Comparison of ENCODE assay signal across 30 cellular contexts in the genomic region with DNA sequence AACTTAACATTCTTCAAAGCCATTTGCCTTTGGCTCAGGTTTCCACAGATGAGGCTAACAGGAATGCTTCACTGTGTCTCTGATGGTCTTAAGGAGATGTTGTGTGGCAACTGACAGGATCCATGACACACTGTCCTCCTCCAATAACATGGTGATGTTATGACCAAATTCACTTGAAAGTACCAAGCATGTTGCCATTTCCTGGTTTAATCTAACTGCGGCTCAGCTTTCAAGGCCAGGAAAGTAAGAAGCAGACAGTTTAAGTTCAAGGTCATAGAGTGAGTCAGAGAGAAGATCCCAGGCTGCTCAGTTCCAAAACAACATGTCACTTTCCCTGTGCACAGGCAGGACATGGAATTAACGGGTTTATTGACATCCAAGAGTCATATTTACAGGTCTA.
A peak's percentile ranks its signal among the peaks of the same experiment; 100 is the strongest.
DNase-seq lines count a peak whose midpoint lies in the region; ATAC-seq and TF ChIP-seq lines count a peak whose summit lies in the region.
"Had no signal": no experiment of that assay in that cellular context is flagged by ENCODE, and none has a peak within 500 bp of the region (broad histone marks: within the 10 kb centered on the region; RNA-seq: fewer than 3 reads in every experiment).

No MANE protein-coding gene starts in this region.

- no peak overlapping the region for H3K4me3 ChIP-seq in PC-3 (ENCODE audit: low read length)
- H3K4me3 ChIP-seq: body of pancreas, lower lobe of right lung, right atrium auricular region, thoracic aorta had no signal

- no peaks in the 10 kb centered on the region for H3K36me3 ChIP-seq in PC-3 (ENCODE audit: low read depth, low read length)
- H3K36me3 ChIP-seq: lower lobe of right lung, right atrium auricular region, thoracic aorta had no signal

- H3K4me1 Mint-ChIP-seq in stimulated activated naive B cell treated with anti-CD40 and anti-IgM and Interleukin-4, amounts not matched to agents 10 μg/mL and 1 μg/mL and 100 μg/mL, for 72 hours: no peaks in the 10 kb centered on the region
- no peaks in the 10 kb centered on the region for H3K4me1 Mint-ChIP-seq in natural killer cell
- H3K4me1 Mint-ChIP-seq: activated CD4-positive, alpha-beta T cell treated with anti-CD3 and anti-CD28 coated beads, Interleukin-2, amount 10 ng/mL, durations not matched to agents 24 days and 14 days; activated naive CD8-positive, alpha-beta T cell treated with anti-CD3 and anti-CD28 coated beads, Interleukin-2, amount 50 U/mL, for 24 hours had no signal

- no peaks in the 10 kb centered on the region for H4K20me1 ChIP-seq in PC-3 (ENCODE audit: low read length)

- no peaks in the 10 kb centered on the region for H3K9me3 ChIP-seq in PC-3 (ENCODE audit: low read length)
- H3K9me3 ChIP-seq: body of pancreas, lower lobe of right lung, right atrium auricular region, thoracic aorta had no signal

- peak; percentile 7 for DNase-seq in ELR (ENCODE audit: low read depth)
- DNase-seq in PC-3: no peak
- peak; percentile 21 for DNase-seq in iris pigment epithelial cell (ENCODE audit: low read depth)
- no peak for DNase-seq in sciatic nerve (ENCODE audit: low spot score)
- DNase-seq in stimulated activated naive B cell treated with anti-CD40 and anti-IgM and Interleukin-4, amounts not matched to agents 10 μg/mL and 1 μg/mL and 100 μg/mL, for 72 hours: no peak
- no peak for DNase-seq in HEK293T (ENCODE audit: extremely low spot score)
- no peak for DNase-seq in natural killer cell
- DNase-seq: activated CD4-positive, alpha-beta T cell treated with anti-CD3 and anti-CD28 coated beads, Interleukin-2, amount 10 ng/mL, durations not matched to agents 24 days and 14 days; activated gamma-delta T cell treated with Interleukin-2 at 50 U/mL for 16 hours; activated naive CD8-positive, alpha-beta T cell treated with anti-CD3 and anti-CD28 coated beads, Interleukin-2, amount 50 U/mL, for 24 hours; activated T-cell treated with anti-CD3 and anti-CD28 coated beads, Interleukin-2, amount 50 U/mL, for 4 hours; body of pancreas; CD8-positive, alpha-beta T cell; cerebellar nuclear complex; Kasumi-1; lower lobe of right lung; NCI-H1694; NCI-H2171; NCI-H524 treated with DMSO at 0.1 percent for 48 hours; NK-92 treated with Interleukin-12 subunit alpha and Interleukin-12 subunit beta, amount 100 ng/mL, for 24 hours; Right ventricle myocardium superior; stimulated activated CD4-positive, alpha-beta T cell treated with anti-CD3 and anti-CD28 coated beads, Interleukin-15, amount 100 ng/mL, for 24 hours; stimulated activated naive CD8-positive, alpha-beta T cell treated with anti-CD3 and anti-CD28 coated beads, Interleukin-15, Interleukin-2, amounts not matched to agents 100 U/mL and 50 U/mL, for 24 hours had no signal

- intact Hi-C loops in PC-3 (cut with micrococcal nuclease): no loop called here
- intact Hi-C loops in sciatic nerve (cut with DNase I): no loop called here
- intact Hi-C loops in natural killer cell (cut with micrococcal nuclease): no loop called here

- no peak for TF ChIP-seq CTCF in PC-3 (conservative IDR thresholded peaks at IDR 0.05; ENCODE audit: low read depth, low read length)
- TF ChIP-seq CTCF in natural killer cell (IDR thresholded peaks at IDR 0.05): no peak

- H3F3A ChIP-seq in PC-3 (ENCODE audit: low read length, unreplicated experiment): no peaks in the 10 kb centered on the region

- H3K27ac Mint-ChIP-seq in stimulated activated naive B cell treated with anti-CD40 and anti-IgM and Interleukin-4, amounts not matched to agents 10 μg/mL and 1 μg/mL and 100 μg/mL, for 72 hours: no peak overlapping the region
- no peak overlapping the region for H3K27ac Mint-ChIP-seq in natural killer cell
- H3K27ac Mint-ChIP-seq: activated CD4-positive, alpha-beta T cell treated with anti-CD3 and anti-CD28 coated beads, Interleukin-2, amount 10 ng/mL, durations not matched to agents 24 days and 14 days; activated naive CD8-positive, alpha-beta T cell treated with anti-CD3 and anti-CD28 coated beads, Interleukin-2, amount 50 U/mL, for 24 hours; CD8-positive, alpha-beta T cell; T-helper 2 cell treated with Interferon-gamma antibody and Interleukin-4, amounts not matched to agents 5 μg/mL and 100 μg/mL, for 36 hours had no signal

- CTCF ChIA-PET in PC-3 (lab: Charles Lee) (no interaction called here), HEK293T (lab: Yijun Ruan, JAX) (no interaction called here)

- no peaks in the 10 kb centered on the region for H3K9me2 ChIP-seq in PC-3 (replicated peaks; ENCODE audit: low read length)

- POLR2A ChIA-PET in PC-3 (lab: Charles Lee; ENCODE audit: unreplicated experiment): no interaction called here
- POLR2A ChIA-PET in HEK293T (lab: Yijun Ruan, JAX): no interaction called here

- no peak overlapping the region for H2AFZ ChIP-seq in PC-3 (ENCODE audit: low read length)
- H2AFZ ChIP-seq: parathyroid adenoma had no signal

- H3K27me3 ChIP-seq in PC-3 (ENCODE audit: low read length): peaks cover 5% of the 10 kb centered on the region; the same call in 1 of the 2 replicates
- H3K27me3 ChIP-seq: body of pancreas, right atrium auricular region had no signal

- H3K36me3 Mint-ChIP-seq in stimulated activated naive B cell treated with anti-CD40 and anti-IgM and Interleukin-4, amounts not matched to agents 10 μg/mL and 1 μg/mL and 100 μg/mL, for 72 hours: no peaks in the 10 kb centered on the region
- no peaks in the 10 kb centered on the region for H3K36me3 Mint-ChIP-seq in natural killer cell
- H3K36me3 Mint-ChIP-seq: CD8-positive, alpha-beta T cell had no signal

- no peak overlapping the region for H3K9ac ChIP-seq in PC-3 (ENCODE audit: low read length)
- H3K9ac ChIP-seq: parathyroid adenoma had no signal

- H3K27ac ChIP-seq in PC-3 (ENCODE audit: low read length): no peak overlapping the region
- H3K27ac ChIP-seq: body of pancreas, lower lobe of right lung, parathyroid adenoma, right atrium auricular region, thoracic aorta, VCaP had no signal

- H3K79me2 ChIP-seq in PC-3 (ENCODE audit: low read length): no peaks in the 10 kb centered on the region
- H3K79me2 ChIP-seq: parathyroid adenoma had no signal

- ATAC-seq in PC-3 (peak; percentile 75), sciatic nerve (peak; percentile 26), natural killer cell (no peak), GM19351 (IDR thresholded peaks at IDR 0.05; ENCODE audit: unreplicated experiment) (no peak)
- ATAC-seq in stimulated activated naive B cell treated with anti-CD40 and anti-IgM and Interleukin-4, amounts not matched to agents 10 μg/mL and 1 μg/mL and 100 μg/mL, for 72 hours (replicated peaks): no peak
- ATAC-seq: activated naive CD8-positive, alpha-beta T cell treated with anti-CD3 and anti-CD28 coated beads, Interleukin-2, amount 50 U/mL, for 24 hours; activated T-cell treated with anti-CD3 and anti-CD28 coated beads, Interleukin-2, amount 50 U/mL, for 4 hours; body of pancreas; CD8-positive, alpha-beta T cell; lower lobe of right lung; stimulated activated naive CD8-positive, alpha-beta T cell treated with anti-CD3 and anti-CD28 coated beads, Interleukin-15, Interleukin-2, amounts not matched to agents 100 U/mL and 50 U/mL, for 24 hours had no signal

- no peaks in the 10 kb centered on the region for H3K9me3 Mint-ChIP-seq in stimulated activated naive B cell treated with anti-CD40 and anti-IgM and Interleukin-4, amounts not matched to agents 10 μg/mL and 1 μg/mL and 100 μg/mL, for 72 hours
- H3K9me3 Mint-ChIP-seq in natural killer cell: peaks cover 0 to 5% of the 10 kb centered on the region in 2 donors
- H3K9me3 Mint-ChIP-seq: activated CD4-positive, alpha-beta T cell treated with anti-CD3 and anti-CD28 coated beads, Interleukin-2, amount 10 ng/mL, durations not matched to agents 24 days and 14 days; activated naive CD8-positive, alpha-beta T cell treated with anti-CD3 and anti-CD28 coated beads, Interleukin-2, amount 50 U/mL, for 24 hours; activated T-cell treated with anti-CD3 and anti-CD28 coated beads, Interleukin-2, amount 50 U/mL, for 4 hours; CD8-positive, alpha-beta T cell; neural crest cell; T-helper 2 cell treated with Interferon-gamma antibody and Interleukin-4, amounts not matched to agents 5 μg/mL and 100 μg/mL, for 36 hours had no signal

- H3K4me2 ChIP-seq in PC-3 (ENCODE audit: low read length): no peak overlapping the region

- peaks cover 0 to 6% of the 10 kb centered on the region in 2 donors for H3K27me3 Mint-ChIP-seq in stimulated activated naive B cell treated with anti-CD40 and anti-IgM and Interleukin-4, amounts not matched to agents 10 μg/mL and 1 μg/mL and 100 μg/mL, for 72 hours
- H3K27me3 Mint-ChIP-seq in natural killer cell (ENCODE audit: low read depth in 2 of 2): peaks cover 0 to 4% of the 10 kb centered on the region in 2 donors
- H3K27me3 Mint-ChIP-seq: activated CD4-positive, alpha-beta T cell treated with anti-CD3 and anti-CD28 coated beads, Interleukin-2, amount 10 ng/mL, durations not matched to agents 24 days and 14 days; activated naive CD8-positive, alpha-beta T cell treated with anti-CD3 and anti-CD28 coated beads, Interleukin-2, amount 50 U/mL, for 24 hours had no signal

- H3K4me1 ChIP-seq in PC-3 (ENCODE audit: insufficient read depth, low read length): no peaks in the 10 kb centered on the region
- H3K4me1 ChIP-seq: body of pancreas, lower lobe of right lung, parathyroid adenoma, right atrium auricular region had no signal

- no TSS peak for BruUV-seq in PC-3 (replicated peaks; lab: Mats Ljungman, UMichigan)

- H3K4me3 Mint-ChIP-seq in stimulated activated naive B cell treated with anti-CD40 and anti-IgM and Interleukin-4, amounts not matched to agents 10 μg/mL and 1 μg/mL and 100 μg/mL, for 72 hours: no peak overlapping the region
- no peak overlapping the region for H3K4me3 Mint-ChIP-seq in natural killer cell
- H3K4me3 Mint-ChIP-seq: activated CD4-positive, alpha-beta T cell treated with anti-CD3 and anti-CD28 coated beads, Interleukin-2, amount 10 ng/mL, durations not matched to agents 24 days and 14 days; activated naive CD8-positive, alpha-beta T cell treated with anti-CD3 and anti-CD28 coated beads, Interleukin-2, amount 50 U/mL, for 24 hours; activated T-cell treated with anti-CD3 and anti-CD28 coated beads, Interleukin-2, amount 50 U/mL, for 4 hours; CD8-positive, alpha-beta T cell; neural crest cell; T-helper 2 cell treated with Interferon-gamma antibody and Interleukin-4, amounts not matched to agents 5 μg/mL and 100 μg/mL, for 36 hours had no signal

TF ChIP-seq in HEK293T, 16 proteins besides CTCF, POLR2A, EP300 and RAD21:
- no peak for TF ChIP-seq SP1 (IDR thresholded peaks at IDR 0.05)
- no peak for TF ChIP-seq FOXK2 (IDR thresholded peaks at IDR 0.05)
- TF ChIP-seq ELF4 (IDR thresholded peaks at IDR 0.05): no peak
- TF ChIP-seq FOXM1 (IDR thresholded peaks at IDR 0.05; ENCODE audit: borderline replicate concordance): no peak
- TF ChIP-seq LEF1 (IDR thresholded peaks at IDR 0.05; ENCODE audit: borderline replicate concordance): no peak

Comparison
In these comparisons a context has a peak if more than half of its experiments do, and no peak if none do; other contexts are left out.
1. DNase-seq: peak in ELR (single experiment) and iris pigment epithelial cell (single experiment); none in PC-3 (single experiment), sciatic nerve (single experiment), stimulated activated naive B cell treated with anti-CD40 and anti-IgM and Interleukin-4, amounts not matched to agents 10 μg/mL and 1 μg/mL and 100 μg/mL, for 72 hours (single experiment), HEK293T (single experiment) and natural killer cell (single experiment).
2. ATAC-seq: peak in PC-3 (single experiment) and sciatic nerve (single experiment); none in stimulated activated naive B cell treated with anti-CD40 and anti-IgM and Interleukin-4, amounts not matched to agents 10 μg/mL and 1 μg/mL and 100 μg/mL, for 72 hours (0 of 2), natural killer cell (0 of 3) and GM19351 (single experiment).